8 cellular contexts compared by ENCODE assay signal in genomic region chr4:147056951-147057630, GRCh38.
DNase-seq lines count a peak whose midpoint lies in the region; ATAC-seq and TF ChIP-seq lines count a peak whose summit lies in the region.

No MANE protein-coding gene starts in this region.

- ATAC-seq in activated naive CD4-positive, alpha-beta T cell treated with anti-CD3 and anti-CD28 coated beads, Interleukin-2, amount 50 U/mL, for 72 hours, result peak; percentile 26 to 44
- ATAC-seq in memory B cell (ENCODE audit: low read depth), result no peak
- no peak for ATAC-seq in HG02973 (IDR thresholded peaks at IDR 0.05; ENCODE audit: unreplicated experiment)

- intact Hi-C loops in head of caudate nucleus (cut with DNase I), result no loop called here

- H3K9me3 ChIP-seq in AG04450 (ENCODE audit: control insufficient read depth, insufficient read depth, low read length), result no peaks in the 10 kb centered on the region

- peak overlapping the region; percentile 92 for H3K4me3 Mint-ChIP-seq in HFFc6
- peak overlapping the region; percentile 86 for H3K4me3 Mint-ChIP-seq in memory B cell

- no peaks in the 10 kb centered on the region for H3K36me3 Mint-ChIP-seq in HFFc6 (ENCODE audit: low read depth)
- peaks cover 0 to 15% of the 10 kb centered on the region in 2 donors for H3K36me3 Mint-ChIP-seq in activated naive CD4-positive, alpha-beta T cell treated with anti-CD3 and anti-CD28 coated beads, Interleukin-2, amount 50 U/mL, for 72 hours
- H3K36me3 Mint-ChIP-seq in memory B cell, result no peaks in the 10 kb centered on the region

- TF ChIP-seq CTCF in AG04450 (IDR thresholded peaks at IDR 0.05; ENCODE audit: low read depth, low read length) (no peak), HFFc6 (IDR thresholded peaks at IDR 0.05) (peak; percentile 41; the same call in 1 of the 2 replicates)

- H3K9me3 Mint-ChIP-seq in HFFc6, result no peaks in the 10 kb centered on the region
- peaks cover 5 to 6% of the 10 kb centered on the region in 2 donors for H3K9me3 Mint-ChIP-seq in activated naive CD4-positive, alpha-beta T cell treated with anti-CD3 and anti-CD28 coated beads, Interleukin-2, amount 50 U/mL, for 72 hours
- H3K9me3 Mint-ChIP-seq in memory B cell, result no peaks in the 10 kb centered on the region

- H3K27me3 Mint-ChIP-seq in HFFc6 (ENCODE audit: insufficient read depth) (no peaks in the 10 kb centered on the region; the same call in 1 of the 2 replicates), memory B cell (peaks cover 3% of the 10 kb centered on the region)

- POLR2A ChIA-PET in AG04450 (lab: Yijun Ruan, JAX), result no interaction called here

- CTCF ChIA-PET in AG04450 (lab: Charles Lee), result interaction anchor here (0.6 kb wide), 1 partner anchor 40 kb away, joined by 3 read pairs; no protein-coding TSS in a partner anchor

- H3K27ac Mint-ChIP-seq in HFFc6 (peak overlapping the region; percentile 86), memory B cell (peak overlapping the region; percentile 91)
- peak overlapping the region; percentile 65 to 86 for H3K27ac Mint-ChIP-seq in activated naive CD4-positive, alpha-beta T cell treated with anti-CD3 and anti-CD28 coated beads, Interleukin-2, amount 50 U/mL, for 72 hours

- H3K4me1 Mint-ChIP-seq in HFFc6 (ENCODE audit: low read depth), result peaks cover 47% of the 10 kb centered on the region
- H3K4me1 Mint-ChIP-seq in memory B cell, result peaks cover 15% of the 10 kb centered on the region

- H3K27me3 ChIP-seq in AG04450 (ENCODE audit: control insufficient read depth, insufficient read depth, low read length), result no peaks in the 10 kb centered on the region

- H3K4me3 ChIP-seq in AG04450 (ENCODE audit: low read depth, low read length), result peak overlapping the region; percentile 35

- no peak overlapping the region for H3K27ac ChIP-seq in AG04450 (ENCODE audit: low read depth, low read length)

- DNase-seq in AG04450 (ENCODE audit: low read depth, low spot score), result no peak
- DNase-seq in HFFc6, result peak; percentile 24
- no peak for DNase-seq in activated naive CD4-positive, alpha-beta T cell treated with anti-CD3 and anti-CD28 coated beads, Interleukin-2, amount 50 U/mL, for 72 hours (ENCODE audit: low spot score in 2 of 2)
- no peak for DNase-seq in memory B cell (ENCODE audit: low spot score in 2 of 2)
- DNase-seq in NCI-H1930 (lab: John Stamatoyannopoulos, UW), result no peak
- no peak for DNase-seq in head of caudate nucleus
- no peak for DNase-seq in effector CD4-positive, alpha-beta T cell

Comparison
In these comparisons a context has a peak if more than half of its experiments do, and no peak if none do; other contexts are left out.
1. ATAC-seq: peak in activated naive CD4-positive, alpha-beta T cell treated with anti-CD3 and anti-CD28 coated beads, Interleukin-2, amount 50 U/mL, for 72 hours (2 of 2); none in memory B cell (single experiment) and HG02973 (single experiment).
2. Peak in every context shown above with its lines, with median percentiles within 50 percentile points of each other: H3K27ac Mint-ChIP-seq.